In genomic region chr2:74421248-74421870, GRCh38 we compare ENCODE assay signal across 1 cellular context.
TF ChIP-seq lines count a peak whose summit lies in the region.

Gene C2orf81 (minus strand): TSS chr2:74421619. CDS start chr2:74421560, 59 bp downstream.
Gene WDR54 (plus strand): TSS chr2:74421730. CDS start chr2:74422154, 424 bp downstream.

TF ChIP-seq in HepG2, 621 proteins besides CTCF, POLR2A, EP300 and RAD21 (continued from another document and continues in another):
- TF ChIP-seq HNF1A (IDR thresholded peaks at IDR 0.05; ENCODE audit: low read depth) = no peak
- TF ChIP-seq HNF1A (CRISPR knock-in tag; IDR thresholded peaks at IDR 0.05; ENCODE audit: borderline replicate concordance) = peak; percentile 32; the same call in 1 of the 2 replicates
- TF ChIP-seq MEIS1 (CRISPR knock-in tag; IDR thresholded peaks at IDR 0.05; ENCODE audit: borderline replicate concordance) = 0 out of 2 replicates have a peak, but pooled peaks have one; percentile 50
- TF ChIP-seq ZNF709 (CRISPR knock-in tag; IDR thresholded peaks at IDR 0.05) = 0 out of 2 replicates have a peak, but pooled peaks have one; percentile 35
- peak; percentile 73 for TF ChIP-seq HNF1B (CRISPR knock-in tag; IDR thresholded peaks at IDR 0.05)
- TF ChIP-seq U2AF2 (IDR thresholded peaks at IDR 0.05; ENCODE audit: low read depth, low read length) = peak; percentile 99
- TF ChIP-seq RXRA (CRISPR knock-in tag; IDR thresholded peaks at IDR 0.05) = peak; percentile 77
- TF ChIP-seq MYPOP (CRISPR knock-in tag; IDR thresholded peaks at IDR 0.05) = peak; percentile 97; the same call in 1 of the 2 replicates
- TF ChIP-seq XRCC5 (optimal IDR thresholded peaks at IDR 0.05; ENCODE audit: low read length) = peak; percentile 90
- no peak for TF ChIP-seq HOXA7 (CRISPR knock-in tag; IDR thresholded peaks at IDR 0.05)
- no peak for TF ChIP-seq ZNF580 (CRISPR knock-in tag; IDR thresholded peaks at IDR 0.05; ENCODE audit: borderline replicate concordance, low read depth)
- peak; percentile 52; the same call in 1 of the 2 replicates for TF ChIP-seq SNAPC4 (CRISPR knock-in tag; IDR thresholded peaks at IDR 0.05)
- 0 out of 2 replicates have a peak, but pooled peaks have one; percentile 53 for TF ChIP-seq ZNF691 (CRISPR knock-in tag; IDR thresholded peaks at IDR 0.05; ENCODE audit: borderline replicate concordance, low read depth)
- peak; percentile 58; the same call in 1 of the 2 replicates for TF ChIP-seq KDM2A (CRISPR knock-in tag; IDR thresholded peaks at IDR 0.05; ENCODE audit: borderline replicate concordance, low read depth)
- TF ChIP-seq ZSCAN25 (CRISPR knock-in tag; IDR thresholded peaks at IDR 0.05) = no peak
- peak; percentile 82 for TF ChIP-seq ETV5 (CRISPR knock-in tag; IDR thresholded peaks at IDR 0.05; ENCODE audit: borderline replicate concordance)
- TF ChIP-seq RFX5 (IDR thresholded peaks at IDR 0.05; ENCODE audit: low read depth, low read length) = peak; percentile 38; the same call in 1 of the 2 replicates
- peak; percentile 50; the same call in 1 of the 2 replicates for TF ChIP-seq ZHX2 (IDR thresholded peaks at IDR 0.05; ENCODE audit: low read depth)
- TF ChIP-seq ZHX2 (CRISPR knock-in tag; IDR thresholded peaks at IDR 0.05; ENCODE audit: borderline replicate concordance) = no peak
- peak; percentile 82 for TF ChIP-seq ZNF333 (CRISPR knock-in tag; IDR thresholded peaks at IDR 0.05; ENCODE audit: borderline replicate concordance)
- TF ChIP-seq NR1H2 (CRISPR knock-in tag; IDR thresholded peaks at IDR 0.05; ENCODE audit: borderline replicate concordance, low read depth) = no peak; the same call in 1 of the 2 replicates
- TF ChIP-seq KDM5B (CRISPR knock-in tag; IDR thresholded peaks at IDR 0.05; ENCODE audit: borderline replicate concordance) = peak; percentile 97
- TF ChIP-seq TFAP4 (IDR thresholded peaks at IDR 0.05; ENCODE audit: borderline replicate concordance, low read depth) = peak; percentile 26; the same call in 1 of the 2 replicates
- TF ChIP-seq E2F2 (CRISPR knock-in tag; IDR thresholded peaks at IDR 0.05; ENCODE audit: borderline replicate concordance) = peak; percentile 67; the same call in 1 of the 2 replicates
